Comparison of ENCODE assay signal across 25 cellular contexts in the genomic region with DNA sequence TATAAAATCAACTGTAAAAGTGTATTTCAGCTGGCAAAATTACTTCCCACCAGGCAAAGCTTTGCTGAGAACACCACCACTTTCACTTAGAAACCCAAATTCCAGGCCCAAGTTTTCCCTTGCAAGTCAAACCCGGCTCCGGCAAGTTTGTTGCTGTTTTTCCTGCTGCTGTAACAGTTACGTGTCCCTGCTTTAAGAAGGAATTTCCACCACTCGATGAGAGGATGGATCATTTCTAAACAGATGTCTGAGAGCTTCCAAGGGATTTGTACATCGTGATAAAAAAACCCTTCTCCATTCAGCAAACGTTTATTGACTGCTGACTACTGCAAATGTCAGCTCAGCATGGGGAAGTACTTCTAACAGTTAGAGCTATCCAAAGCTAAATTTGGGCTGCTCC. TPM values are rescaled to one million over a fixed set of nuclear protein-coding genes. Genes with fewer than 3 reads are reported as not detected.
DNase-seq lines count a peak whose midpoint lies in the region; ATAC-seq and TF ChIP-seq lines count a peak whose summit lies in the region.
"Had no signal": no experiment of that assay in that cellular context is flagged by ENCODE, and none has a peak within 500 bp of the region (broad histone marks: within the 10 kb centered on the region; RNA-seq: fewer than 3 reads in every experiment).

No MANE protein-coding gene starts in this region.

- no peak for TF ChIP-seq POLR2A in testis (IDR thresholded peaks at IDR 0.05)

- no peak for DNase-seq in heart right ventricle
- DNase-seq in right atrium auricular region (ENCODE audit: low spot score): no peak
- peak; percentile 73 for DNase-seq in amniotic epithelial cell (ENCODE audit: low read depth)
- DNase-seq in hepatocyte (ENCODE audit: low spot score): peak; percentile 33
- peak; percentile 22 for DNase-seq in testis
- no peak for DNase-seq in GM20000 (ENCODE audit: low spot score)
- DNase-seq in type B pancreatic cell (ENCODE audit: extremely low spot score, unreplicated experiment): no peak
- DNase-seq: activated CD4-positive, CD25-positive, alpha-beta regulatory T cell; activated CD8-positive, alpha-beta T cell treated with anti-CD3 and anti-CD28 coated beads, Interleukin-2, amount 10 ng/mL, durations not matched to agents 7 days and 5 days; activated T-cell treated with anti-CD3 and anti-CD28 coated beads, Interleukin-2, amount 50 U/mL, for 72 hours; CD4-positive, alpha-beta memory T cell; DMS79; H9; mammary epithelial cell; naive thymus-derived CD8-positive, alpha-beta T cell; NCI-H2029 treated with DMSO at 0.1 percent for 48 hours; SIG-M5; stimulated activated CD4-positive, alpha-beta T cell treated with anti-CD3 and anti-CD28 coated beads, Interleukin-12 subunit alpha, Interleukin-12 subunit beta, amount 100 ng/mL, for 4 hours; T-helper 17 cell; tibial artery had no signal

- no peaks in the 10 kb centered on the region for H3K9me3 Mint-ChIP-seq in type B pancreatic cell
- H3K9me3 Mint-ChIP-seq: activated naive CD4-positive, alpha-beta T cell treated with anti-CD3 and anti-CD28 coated beads, Interleukin-2, amount 50 U/mL, for 72 hours; CD4-positive, alpha-beta memory T cell; dendritic cell treated with granulocyte-macrophage colony-stimulating factor and Interleukin-4, amounts not matched to agents 40 ng/mL and 50 ng/mL, for 4 days; H9; naive thymus-derived CD8-positive, alpha-beta T cell had no signal

- H3K79me2 ChIP-seq in hepatocyte: no peaks in the 10 kb centered on the region

- peaks cover 15% of the 10 kb centered on the region for H3K4me1 Mint-ChIP-seq in type B pancreatic cell (ENCODE audit: unreplicated experiment)
- H3K4me1 Mint-ChIP-seq: CD4-positive, alpha-beta memory T cell had no signal

- H3K4me2 ChIP-seq in hepatocyte: no peak overlapping the region

- H3K27ac ChIP-seq in heart right ventricle (peak overlapping the region in 7 of 10 donors; percentile 0 to 76 (median 41)), right atrium auricular region (peak overlapping the region in 1 of 2 donors; percentile 4), hepatocyte (no peak overlapping the region), testis (peak overlapping the region in 1 of 2 donors; percentile 24)
- H3K27ac ChIP-seq: prostate gland had no signal

- H3K36me3 ChIP-seq in heart right ventricle (no peaks in the 10 kb centered on the region), right atrium auricular region (no peaks in the 10 kb centered on the region), hepatocyte (replicated peaks; ENCODE audit: insufficient read depth, low read depth) (no peaks in the 10 kb centered on the region), testis (ENCODE audit: low read depth, missing control alignments) (no peaks in the 10 kb centered on the region)
- H3K36me3 ChIP-seq: prostate gland, tibial artery had no signal

- peaks cover 6% of the 10 kb centered on the region for H3K27me3 Mint-ChIP-seq in type B pancreatic cell

- no peaks in the 10 kb centered on the region for H3K36me3 Mint-ChIP-seq in type B pancreatic cell
- H3K36me3 Mint-ChIP-seq: activated naive CD4-positive, alpha-beta T cell treated with anti-CD3 and anti-CD28 coated beads, Interleukin-2, amount 50 U/mL, for 72 hours; CD4-positive, alpha-beta memory T cell; naive thymus-derived CD8-positive, alpha-beta T cell had no signal

- H3K4me3 ChIP-seq in heart right ventricle: no peak overlapping the region
- no peak overlapping the region for H3K4me3 ChIP-seq in right atrium auricular region
- no peak overlapping the region for H3K4me3 ChIP-seq in hepatocyte
- no peak overlapping the region for H3K4me3 ChIP-seq in testis
- H3K4me3 ChIP-seq: prostate gland, tibial artery had no signal

- ATAC-seq in heart right ventricle: peak in 2 of 8 donors; percentile 30 to 42
- ATAC-seq in GM18861 (IDR thresholded peaks at IDR 0.05; ENCODE audit: unreplicated experiment): no peak
- ATAC-seq: activated CD8-positive, alpha-beta T cell treated with anti-CD3 and anti-CD28 coated beads, Interleukin-2, amount 10 ng/mL, durations not matched to agents 7 days and 5 days; activated naive CD4-positive, alpha-beta T cell treated with anti-CD3 and anti-CD28 coated beads, Interleukin-2, amount 50 U/mL, for 72 hours; activated T-cell treated with anti-CD3 and anti-CD28 coated beads, Interleukin-2, amount 50 U/mL, for 72 hours; naive thymus-derived CD8-positive, alpha-beta T cell; T-helper 17 cell had no signal

- no peaks in the 10 kb centered on the region for H3K9me3 ChIP-seq in heart right ventricle
- H3K9me3 ChIP-seq in right atrium auricular region: no peaks in the 10 kb centered on the region
- H3K9me3 ChIP-seq in hepatocyte (ENCODE audit: low read depth): no peaks in the 10 kb centered on the region
- no peaks in the 10 kb centered on the region for H3K9me3 ChIP-seq in testis
- H3K9me3 ChIP-seq: prostate gland, tibial artery had no signal

- H3K4me1 ChIP-seq in heart right ventricle (peaks cover 0 to 34% (median 12%) of the 10 kb centered on the region in 9 donors), right atrium auricular region (peaks cover 0 to 11% of the 10 kb centered on the region in 2 donors), hepatocyte (ENCODE audit: insufficient read depth) (peaks cover 6% of the 10 kb centered on the region), testis (no peaks in the 10 kb centered on the region)
- H3K4me1 ChIP-seq: prostate gland had no signal

- H3K27me3 ChIP-seq in heart right ventricle: no peaks in the 10 kb centered on the region
- H3K27me3 ChIP-seq in right atrium auricular region: no peaks in the 10 kb centered on the region
- no peaks in the 10 kb centered on the region for H3K27me3 ChIP-seq in hepatocyte
- no peaks in the 10 kb centered on the region for H3K27me3 ChIP-seq in testis
- H3K27me3 ChIP-seq: tibial artery had no signal

- intact Hi-C loops in heart right ventricle (cut with DNase I): loop anchor here in 2 of 10 donors (5.0 to 10.0 kb wide), 2 partner anchors 49 to 97 kb away; no protein-coding TSS in a partner anchor
- intact Hi-C loops in testis (cut with DNase I; ENCODE audit: low total_unique reads): no loop called here

- no peaks in the 10 kb centered on the region for H4K20me1 ChIP-seq in hepatocyte (ENCODE audit: insufficient read depth, poor library complexity, severe bottlenecking)

- 28 to 29% methylated on average over 6 of the region's 6 CpGs for WGBS in heart right ventricle, 2 donors
- WGBS in hepatocyte (ENCODE audit: low lambda C conversion rate, missing lambda C conversion rate): 44% methylated on average over 6 of the region's 6 CpGs
- WGBS in testis, 2 donors: 39 to 46% methylated on average over 6 of the region's 6 CpGs

- no peak overlapping the region for H3K27ac Mint-ChIP-seq in type B pancreatic cell
- H3K27ac Mint-ChIP-seq: activated CD8-positive, alpha-beta T cell treated with anti-CD3 and anti-CD28 coated beads, Interleukin-2, amount 10 ng/mL, durations not matched to agents 7 days and 5 days; activated T-cell treated with anti-CD3 and anti-CD28 coated beads, Interleukin-2, amount 50 U/mL, for 72 hours; CD4-positive, alpha-beta memory T cell; dendritic cell treated with granulocyte-macrophage colony-stimulating factor and Interleukin-4, amounts not matched to agents 40 ng/mL and 50 ng/mL, for 4 days; H9; naive thymus-derived CD8-positive, alpha-beta T cell; T-helper 17 cell had no signal

- TF ChIP-seq CTCF in heart right ventricle (IDR thresholded peaks at IDR 0.05) (no peak), right atrium auricular region (IDR thresholded peaks at IDR 0.05) (no peak), hepatocyte (IDR thresholded peaks at IDR 0.05; ENCODE audit: poor library complexity) (no peak), testis (IDR thresholded peaks at IDR 0.05) (no peak), GM20000 (IDR thresholded peaks at IDR 0.05; ENCODE audit: extremely low read depth, missing control alignments) (no peak), type B pancreatic cell (conservative IDR thresholded peaks at IDR 0.05) (no peak)

- H3K4me3 Mint-ChIP-seq in type B pancreatic cell: no peak overlapping the region
- H3K4me3 Mint-ChIP-seq: activated CD8-positive, alpha-beta T cell treated with anti-CD3 and anti-CD28 coated beads, Interleukin-2, amount 10 ng/mL, durations not matched to agents 7 days and 5 days; activated T-cell treated with anti-CD3 and anti-CD28 coated beads, Interleukin-2, amount 50 U/mL, for 72 hours; CD4-positive, alpha-beta memory T cell; dendritic cell treated with granulocyte-macrophage colony-stimulating factor and Interleukin-4, amounts not matched to agents 40 ng/mL and 50 ng/mL, for 4 days; H9; naive thymus-derived CD8-positive, alpha-beta T cell; T-helper 17 cell had no signal

- H2AFZ ChIP-seq in hepatocyte: no peak overlapping the region

- no peaks in the 10 kb centered on the region for H3K9me2 ChIP-seq in hepatocyte (replicated peaks; ENCODE audit: insufficient read depth)

RNA-seq across cellular contexts. Expression of gene P2RX3, which starts 19.7 kb away (rescaled TPM):
- 1 to 10 TPM in 7 of 10 donors, under 1 TPM in 3; 0.32 to 5.1 (median 1.5) TPM for total RNA-seq in heart right ventricle
- polyA plus RNA-seq in heart right ventricle: under 1 TPM; 0.42 to 0.66 TPM
- total RNA-seq in right atrium auricular region: 1 to 10 TPM in 1 of 2 donors, not detected in 1; 1.4 TPM
- total RNA-seq in hepatocyte: 0.16 TPM in 1 of 2 replicates, not detected in the other
- polyA plus RNA-seq in hepatocyte: not detected in 2 replicates
- 1 to 10 TPM; 2.5 to 3.3 TPM for total RNA-seq in testis
- polyA plus RNA-seq in testis (ENCODE audit: insufficient read depth, low read depth, low replicate concordance): 8.5 TPM
- 0.52 and 4.0 TPM in 2 replicates for total RNA-seq in type B pancreatic cell (ENCODE audit: low replicate concordance)
- total RNA-seq: activated CD8-positive, alpha-beta T cell treated with anti-CD3 and anti-CD28 coated beads, Interleukin-2, amount 10 ng/mL, durations not matched to agents 7 days and 5 days; activated naive CD4-positive, alpha-beta T cell treated with anti-CD3 and anti-CD28 coated beads, Interleukin-2, amount 50 U/mL, for 72 hours; activated T-cell treated with anti-CD3 and anti-CD28 coated beads, Interleukin-2, amount 50 U/mL, for 72 hours; CD4-positive, alpha-beta memory T cell; mammary epithelial cell; naive thymus-derived CD8-positive, alpha-beta T cell; NCI-H460; T-helper 17 cell had no signal
- polyA plus RNA-seq: CD4-positive, alpha-beta memory T cell; mammary epithelial cell; naive thymus-derived CD8-positive, alpha-beta T cell had no signal

RNA-seq across cellular contexts. Expression of gene SSRP1, which starts 22.1 kb away (rescaled TPM):
- 10 to 100 TPM; 30.5 to 44.9 (median 35.4) TPM for total RNA-seq in heart right ventricle
- polyA plus RNA-seq in heart right ventricle: 10 to 100 TPM; 22.6 to 73.2 TPM
- 10 to 100 TPM; 42.3 to 54.3 TPM for total RNA-seq in right atrium auricular region
- total RNA-seq in hepatocyte: 64.6 and 68.6 TPM in 2 replicates
- 34.0 and 42.3 TPM in 2 replicates for polyA plus RNA-seq in hepatocyte
- 100 to 1,000 TPM in 1 of 2 donors, 10 to 100 TPM in 1; 89.1 to 111 TPM for total RNA-seq in testis
- 104 TPM for polyA plus RNA-seq in testis (ENCODE audit: insufficient read depth, low read depth, low replicate concordance)
- total RNA-seq in type B pancreatic cell (ENCODE audit: low replicate concordance): 108 and 164 TPM in 2 replicates

RNA-seq across cellular contexts. Expression of gene PRG3, which starts 23.1 kb away (rescaled TPM):
- total RNA-seq in heart right ventricle: not detected
- not detected for polyA plus RNA-seq in heart right ventricle
- not detected for total RNA-seq in right atrium auricular region
- not detected in 2 replicates for total RNA-seq in hepatocyte
- polyA plus RNA-seq in hepatocyte: not detected in 2 replicates
- total RNA-seq in testis: not detected
- polyA plus RNA-seq in testis (ENCODE audit: insufficient read depth, low read depth, low replicate concordance): not detected
- not detected in 2 replicates for total RNA-seq in type B pancreatic cell (ENCODE audit: low replicate concordance)
- total RNA-seq: activated CD8-positive, alpha-beta T cell treated with anti-CD3 and anti-CD28 coated beads, Interleukin-2, amount 10 ng/mL, durations not matched to agents 7 days and 5 days; activated naive CD4-positive, alpha-beta T cell treated with anti-CD3 and anti-CD28 coated beads, Interleukin-2, amount 50 U/mL, for 72 hours; activated T-cell treated with anti-CD3 and anti-CD28 coated beads, Interleukin-2, amount 50 U/mL, for 72 hours; CD4-positive, alpha-beta memory T cell; H9; mammary epithelial cell; naive thymus-derived CD8-positive, alpha-beta T cell; NCI-H460; prostate gland; T-helper 17 cell had no signal
- polyA plus RNA-seq: CD4-positive, alpha-beta memory T cell; mammary epithelial cell; naive thymus-derived CD8-positive, alpha-beta T cell had no signal

RNA-seq across cellular contexts. Expression of gene PRG2, which starts 32.6 kb away (rescaled TPM):
- total RNA-seq in heart right ventricle (under 1 TPM in 1 of 10 donors, not detected in 9; 0.49 TPM), right atrium auricular region (not detected), hepatocyte (not detected in 2 replicates), testis (not detected), type B pancreatic cell (ENCODE audit: low replicate concordance) (not detected in 2 replicates)
- polyA plus RNA-seq in heart right ventricle (not detected), hepatocyte (not detected in 2 replicates), testis (ENCODE audit: insufficient read depth, low read depth, low replicate concordance) (not detected)
- total RNA-seq: H9; mammary epithelial cell; naive thymus-derived CD8-positive, alpha-beta T cell; NCI-H460 had no signal
- polyA plus RNA-seq: CD4-positive, alpha-beta memory T cell; mammary epithelial cell; naive thymus-derived CD8-positive, alpha-beta T cell had no signal

RNA-seq across cellular contexts. Expression of gene TNKS1BP1, which starts 33.1 kb away (rescaled TPM):
- 10 to 100 TPM; 19.9 to 53.8 (median 34.3) TPM for total RNA-seq in heart right ventricle
- polyA plus RNA-seq in heart right ventricle: 100 to 1,000 TPM in 1 of 2 donors, 10 to 100 TPM in 1; 39.6 to 118 TPM
- 10 to 100 TPM; 26.8 to 52.5 TPM for total RNA-seq in right atrium auricular region
- total RNA-seq in hepatocyte: 30.7 and 54.9 TPM in 2 replicates
- 104 and 114 TPM in 2 replicates for polyA plus RNA-seq in hepatocyte
- 10 to 100 TPM; 85.2 to 99.4 TPM for total RNA-seq in testis
- 62.3 TPM for polyA plus RNA-seq in testis (ENCODE audit: insufficient read depth, low read depth, low replicate concordance)
- 122 and 166 TPM in 2 replicates for total RNA-seq in type B pancreatic cell (ENCODE audit: low replicate concordance)

Comparison
In these comparisons a context has a peak if more than half of its experiments do, and no peak if none do; other contexts are left out.
1. DNase-seq: peak in amniotic epithelial cell (single experiment), hepatocyte (single experiment) and testis (single experiment); none in heart right ventricle (0 of 2), right atrium auricular region (single experiment), GM20000 (single experiment) and type B pancreatic cell (single experiment).